In the genomic region with DNA sequence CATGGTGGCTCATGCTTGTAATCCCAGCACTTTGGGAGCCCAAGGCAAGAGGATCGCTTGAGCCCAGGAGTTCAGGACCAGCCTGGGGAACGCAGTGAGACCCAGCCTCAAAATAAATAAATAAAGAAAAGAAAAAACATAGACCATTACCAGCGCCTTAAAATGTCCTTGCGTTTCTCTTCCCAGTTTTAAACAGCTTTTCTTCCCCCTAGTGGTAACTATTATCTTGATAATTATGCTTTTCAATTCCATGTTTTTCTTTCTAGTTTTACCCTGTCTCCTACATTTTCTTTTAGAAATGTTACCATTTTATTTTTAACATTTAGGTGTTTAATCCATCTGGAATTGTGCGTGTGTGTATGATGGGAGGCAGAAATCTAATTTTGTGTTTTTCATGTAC, we compare ENCODE assay signal across 13 cellular contexts. TPM values are rescaled to one million over a fixed set of nuclear protein-coding genes. Genes with fewer than 3 reads are reported as not detected.
DNase-seq lines count a peak whose midpoint lies in the region; ATAC-seq and TF ChIP-seq lines count a peak whose summit lies in the region.
"Had no signal": no experiment of that assay in that cellular context is flagged by ENCODE, and none has a peak within 500 bp of the region (broad histone marks: within the 10 kb centered on the region; RNA-seq: fewer than 3 reads in every experiment).

No MANE protein-coding gene starts in this region.

- H3K9me3 Mint-ChIP-seq in natural killer cell: no peaks in the 10 kb centered on the region
- no peaks in the 10 kb centered on the region for H3K9me3 Mint-ChIP-seq in natural killer cell treated with Interleukin-12 subunit alpha and Interleukin-12 subunit beta and Interleukin-15 and Interleukin-18, amount 100 ng/mL, for 72 hours

- ATAC-seq in natural killer cell: no peak
- ATAC-seq in natural killer cell treated with Interleukin-12 subunit alpha and Interleukin-12 subunit beta and Interleukin-15 and Interleukin-18, amount 100 ng/mL, for 72 hours: no peak
- no peak for ATAC-seq in GM18520 (IDR thresholded peaks at IDR 0.05; ENCODE audit: unreplicated experiment)
- ATAC-seq: naive thymus-derived CD8-positive, alpha-beta T cell had no signal

- no peak overlapping the region for H3K27ac Mint-ChIP-seq in natural killer cell
- no peak overlapping the region for H3K27ac Mint-ChIP-seq in natural killer cell treated with Interleukin-12 subunit alpha and Interleukin-12 subunit beta and Interleukin-15 and Interleukin-18, amount 100 ng/mL, for 72 hours
- H3K27ac Mint-ChIP-seq: CD4-positive, alpha-beta memory T cell; naive thymus-derived CD8-positive, alpha-beta T cell had no signal

- H3K4me1 Mint-ChIP-seq in natural killer cell: no peaks in the 10 kb centered on the region
- H3K4me1 Mint-ChIP-seq in natural killer cell treated with Interleukin-12 subunit alpha and Interleukin-12 subunit beta and Interleukin-15 and Interleukin-18, amount 100 ng/mL, for 72 hours (ENCODE audit: low read depth in 2 of 2): no peaks in the 10 kb centered on the region
- H3K4me1 Mint-ChIP-seq: CD4-positive, alpha-beta memory T cell; naive thymus-derived CD8-positive, alpha-beta T cell had no signal

- no peaks in the 10 kb centered on the region for H3K36me3 Mint-ChIP-seq in natural killer cell
- no peaks in the 10 kb centered on the region for H3K36me3 Mint-ChIP-seq in natural killer cell treated with Interleukin-12 subunit alpha and Interleukin-12 subunit beta and Interleukin-15 and Interleukin-18, amount 100 ng/mL, for 72 hours
- H3K36me3 Mint-ChIP-seq: CD4-positive, alpha-beta memory T cell had no signal

- TF ChIP-seq POLR2A in Peyer's patch (IDR thresholded peaks at IDR 0.05): no peak

- H3K36me3 ChIP-seq in Peyer's patch: no peaks in the 10 kb centered on the region

- intact Hi-C loops in natural killer cell (cut with micrococcal nuclease): no loop called here

- no peaks in the 10 kb centered on the region for H3K27me3 ChIP-seq in Peyer's patch

- H3K4me3 ChIP-seq in Peyer's patch (no peak overlapping the region), fibroblast of the aortic adventitia (ENCODE audit: low read depth, low read length) (no peak overlapping the region)

- H3K27me3 Mint-ChIP-seq in natural killer cell (ENCODE audit: low read depth in 2 of 2): peaks cover 32 to 62% of the 10 kb centered on the region in 2 donors
- peaks cover 17 to 49% of the 10 kb centered on the region in 2 donors for H3K27me3 Mint-ChIP-seq in natural killer cell treated with Interleukin-12 subunit alpha and Interleukin-12 subunit beta and Interleukin-15 and Interleukin-18, amount 100 ng/mL, for 72 hours

- no peak overlapping the region for H3K27ac ChIP-seq in Peyer's patch

- H3K4me3 Mint-ChIP-seq in natural killer cell: no peak overlapping the region
- H3K4me3 Mint-ChIP-seq in natural killer cell treated with Interleukin-12 subunit alpha and Interleukin-12 subunit beta and Interleukin-15 and Interleukin-18, amount 100 ng/mL, for 72 hours: no peak overlapping the region
- H3K4me3 Mint-ChIP-seq: CD4-positive, alpha-beta memory T cell; naive thymus-derived CD8-positive, alpha-beta T cell had no signal

- DNase-seq in natural killer cell (no peak), Peyer's patch (no peak), fibroblast of the aortic adventitia (ENCODE audit: low read depth) (peak; percentile 4), COLO668 (lab: John Stamatoyannopoulos, UW; ENCODE audit: unreplicated experiment) (no peak), NCI-H526 treated with DMSO at 0.1 percent for 48 hours (lab: John Stamatoyannopoulos, UW) (no peak), NCI-H1694 (lab: John Stamatoyannopoulos, UW) (no peak)
- DNase-seq in natural killer cell treated with Interleukin-12 subunit alpha and Interleukin-12 subunit beta and Interleukin-15 and Interleukin-18, amount 100 ng/mL, for 72 hours (ENCODE audit: low spot score): no peak
- DNase-seq: activated naive CD4-positive, alpha-beta T cell; CD4-positive, alpha-beta memory T cell; naive thymus-derived CD8-positive, alpha-beta T cell; NK-92 treated with Interleukin-12 subunit alpha and Interleukin-12 subunit beta, amount 100 ng/mL, for 24 hours had no signal

- H3K4me1 ChIP-seq in Peyer's patch: no peaks in the 10 kb centered on the region

- peak; percentile 11 for TF ChIP-seq CTCF in natural killer cell (IDR thresholded peaks at IDR 0.05)
- peak in 4 of 6 experiments; percentile 10 to 41 (median 30) for TF ChIP-seq CTCF in Peyer's patch (IDR thresholded peaks at IDR 0.05)
- peak; percentile 38 for TF ChIP-seq CTCF in fibroblast of the aortic adventitia (IDR thresholded peaks at IDR 0.05; ENCODE audit: insufficient read depth, low read length)

- no peaks in the 10 kb centered on the region for H3K9me3 ChIP-seq in Peyer's patch

RNA-seq across cellular contexts. Expression of a gene that starts 24.4 kb away (rescaled TPM):
- total RNA-seq in natural killer cell: under 1 TPM in 1 of 3 donors, not detected in 2; 0.10 TPM
- total RNA-seq in natural killer cell treated with Interleukin-12 subunit alpha and Interleukin-12 subunit beta and Interleukin-15 and Interleukin-18, amount 100 ng/mL, for 72 hours: under 1 TPM; 0.12 to 0.22 TPM
- under 1 TPM in 1 of 4 donors, not detected in 3; 0.83 TPM for total RNA-seq in Peyer's patch
- 0.08 TPM in 1 of 2 replicates, not detected in the other for total RNA-seq in fibroblast of the aortic adventitia (ENCODE audit: low replicate concordance)
- total RNA-seq: LHCN-M2; naive thymus-derived CD8-positive, alpha-beta T cell had no signal

RNA-seq across cellular contexts. Expression of a gene that starts 36.6 kb away (rescaled TPM):
- 10 to 100 TPM; 24.2 to 31.3 (median 27.6) TPM for total RNA-seq in natural killer cell
- total RNA-seq in natural killer cell treated with Interleukin-12 subunit alpha and Interleukin-12 subunit beta and Interleukin-15 and Interleukin-18, amount 100 ng/mL, for 72 hours: 100 to 1,000 TPM in 1 of 2 donors, 10 to 100 TPM in 1; 83.4 to 127 TPM
- 100 to 1,000 TPM in 1 of 4 donors, 10 to 100 TPM in 3; 62.1 to 190 (median 71.6) TPM for total RNA-seq in Peyer's patch
- 79.1 and 150 TPM in 2 replicates for total RNA-seq in fibroblast of the aortic adventitia (ENCODE audit: low replicate concordance)
